ENCODE assay signal across 14 cellular contexts in the genomic region with DNA sequence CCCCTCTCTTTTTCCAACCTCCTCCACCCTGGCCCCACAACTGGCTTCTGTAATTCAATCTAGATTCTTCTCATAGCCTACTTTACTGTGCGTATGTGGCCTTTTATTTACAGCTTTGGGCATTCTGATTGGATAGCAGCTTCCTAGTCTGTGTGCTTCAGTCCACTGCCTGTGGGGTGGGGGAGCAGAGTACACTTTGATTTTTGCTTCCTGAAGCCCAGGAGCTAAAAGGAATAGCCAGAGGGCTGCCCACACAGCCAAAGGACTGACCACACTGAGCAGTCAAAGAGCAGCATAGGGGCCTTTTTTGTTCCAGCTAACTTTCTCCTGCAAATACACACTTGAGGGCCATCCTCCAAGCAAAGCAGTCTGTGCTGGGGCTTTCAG. TPM values are rescaled to one million over a fixed set of nuclear protein-coding genes. Genes with fewer than 3 reads are reported as not detected.
DNase-seq lines count a peak whose midpoint lies in the region; ATAC-seq, FAIRE-seq and TF ChIP-seq lines count a peak whose summit lies in the region.
"Had no signal": no experiment of that assay in that cellular context is flagged by ENCODE, and none has a peak within 500 bp of the region (broad histone marks: within the 10 kb centered on the region; RNA-seq: fewer than 3 reads in every experiment).

No MANE protein-coding gene starts in this region.

- no peaks in the 10 kb centered on the region for H3K27me3 ChIP-seq in Caco-2 (replicated peaks; ENCODE audit: control insufficient read depth, insufficient read depth, low read length)
- H3K27me3 ChIP-seq in brain microvascular endothelial cell (replicated peaks): no peaks in the 10 kb centered on the region
- no peaks in the 10 kb centered on the region for H3K27me3 ChIP-seq in gastrocnemius medialis
- H3K27me3 ChIP-seq: ovary had no signal

- H3K4me1 ChIP-seq in Caco-2 (peaks cover 60% of the 10 kb centered on the region), gastrocnemius medialis (peaks cover 78 to 81% of the 10 kb centered on the region in 2 donors)

- peak overlapping the region; percentile 81 for H3K27ac Mint-ChIP-seq in Caco-2 (ENCODE audit: unreplicated experiment)
- H3K27ac Mint-ChIP-seq: activated T-helper 1 cell treated with anti-CD3 and anti-CD28 coated beads, Interleukin-12 subunit alpha, Interleukin-12 subunit beta, Interleukin-2, Interleukin-4 antibody, amounts not matched to agents 30 ng/mL and 10 ng/mL and 1 ng/mL, durations not matched to agents 14 hours and 24 hours and 36 hours; B cell; GM23338 had no signal

- no peak for ATAC-seq in gastrocnemius medialis
- no peak for ATAC-seq in HG02763 (IDR thresholded peaks at IDR 0.05; ENCODE audit: unreplicated experiment)
- ATAC-seq: GM23338 had no signal

- no peaks in the 10 kb centered on the region for H3K9me3 ChIP-seq in Caco-2
- H3K9me3 ChIP-seq in gastrocnemius medialis: no peaks in the 10 kb centered on the region
- H3K9me3 ChIP-seq: ovary had no signal

- no peaks in the 10 kb centered on the region for H3K9me3 Mint-ChIP-seq in Caco-2 (ENCODE audit: unreplicated experiment)
- H3K9me3 Mint-ChIP-seq: activated T-helper 1 cell treated with anti-CD3 and anti-CD28 coated beads, Interleukin-12 subunit alpha, Interleukin-12 subunit beta, Interleukin-2, Interleukin-4 antibody, amounts not matched to agents 30 ng/mL and 10 ng/mL and 1 ng/mL, durations not matched to agents 14 hours and 24 hours and 36 hours; GM23338; IgD-negative memory B cell had no signal

- H3K27ac ChIP-seq in brain microvascular endothelial cell (peak overlapping the region; percentile 90), gastrocnemius medialis (peak overlapping the region; percentile 86 to 95 (median 89))
- H3K27ac ChIP-seq: ovary had no signal

- BruUV-seq in Caco-2 (replicated peaks; lab: Mats Ljungman, UMichigan): no TSS peak

- H3K4me1 Mint-ChIP-seq in Caco-2 (ENCODE audit: low read depth, unreplicated experiment): peaks cover 47% of the 10 kb centered on the region
- H3K4me1 Mint-ChIP-seq: B cell, IgD-negative memory B cell had no signal

- peaks cover 6% of the 10 kb centered on the region for H3K36me3 Mint-ChIP-seq in Caco-2 (ENCODE audit: insufficient read depth, unreplicated experiment)
- H3K36me3 Mint-ChIP-seq: IgD-negative memory B cell had no signal

- CTCF ChIA-PET in Caco-2 (lab: Charles Lee): interaction anchor here (1.6 to 3.1 kb wide), 2 partner anchors 9 to 33 kb away, joined by 10 to 28 read pairs; no protein-coding TSS in a partner anchor

- H3K36me3 ChIP-seq in Caco-2 (ENCODE audit: control insufficient read depth, insufficient read depth, low read length) (no peaks in the 10 kb centered on the region), brain microvascular endothelial cell (replicated peaks) (no peaks in the 10 kb centered on the region), gastrocnemius medialis (no peaks in the 10 kb centered on the region)
- H3K36me3 ChIP-seq: ovary had no signal

- no peak for DNase-seq in Caco-2
- no peak for DNase-seq in brain microvascular endothelial cell
- DNase-seq in kidney glomerular epithelial cell (lab: John Stamatoyannopoulos, UW): peak; percentile 12
- DNase-seq in gastrocnemius medialis: no peak
- no peak for DNase-seq in frontal cortex (ENCODE audit: low spot score in 2 of 2)
- DNase-seq in NCI-H146 (lab: John Stamatoyannopoulos, UW): no peak
- DNase-seq in activated effector memory CD4-positive, alpha-beta T cell treated with anti-CD3 and anti-CD28 coated beads, Interleukin-2, amount 50 U/mL, for 16 hours: no peak
- DNase-seq: cortex of kidney, ovary had no signal

- H3K4me3 Mint-ChIP-seq in Caco-2 (ENCODE audit: unreplicated experiment): peak overlapping the region; percentile 17
- H3K4me3 Mint-ChIP-seq: activated T-helper 1 cell treated with anti-CD3 and anti-CD28 coated beads, Interleukin-12 subunit alpha, Interleukin-12 subunit beta, Interleukin-2, Interleukin-4 antibody, amounts not matched to agents 30 ng/mL and 10 ng/mL and 1 ng/mL, durations not matched to agents 14 hours and 24 hours and 36 hours; B cell; GM23338; IgD-negative memory B cell had no signal

- FAIRE-seq in frontal cortex (lab: Jason Lieb, UNC): no peak

- in situ Hi-C loops in brain microvascular endothelial cell (cut with HindIII; ENCODE audit: low pct_ligation_motif_present, low sequenced_read_pairs): no loop called here
- in situ Hi-C loops in gastrocnemius medialis (cut with MboI; ENCODE audit: low sequenced_read_pairs in 4 of 4): no loop called here

- TF ChIP-seq POLR2A in gastrocnemius medialis (IDR thresholded peaks at IDR 0.05): peak in 1 of 2 donors; percentile 32

- H3K4me3 ChIP-seq in Caco-2 (ENCODE audit: low read depth, low read length) (no peak overlapping the region), brain microvascular endothelial cell (ENCODE audit: low read depth, low read length) (no peak overlapping the region), gastrocnemius medialis (peak overlapping the region in 1 of 4 donors; percentile 32)
- H3K4me3 ChIP-seq: GM23338, ovary had no signal

- intact Hi-C loops in Caco-2 (cut with micrococcal nuclease; ENCODE audit: unreplicated experiment): no loop called here
- intact Hi-C loops in gastrocnemius medialis (cut with DNase I; ENCODE audit: low total_unique reads): loop anchor here (2.0 kb wide), 1 partner anchor 14 kb away; no protein-coding TSS in a partner anchor

- POLR2A ChIA-PET in Caco-2 (lab: Charles Lee): interaction anchor here (0.6 kb wide), 1 partner anchor 24 kb away, joined by 6 read pairs; no protein-coding TSS in a partner anchor

- TF ChIP-seq CTCF in Caco-2 (IDR thresholded peaks at IDR 0.05; ENCODE audit: insufficient read depth in 1 of 2, low read depth in 1 of 2, low read length in 1 of 2, severe bottlenecking in 1 of 2, unreplicated experiment in 1 of 2) (no peak), brain microvascular endothelial cell (IDR thresholded peaks at IDR 0.05; ENCODE audit: low read depth, low read length, missing control alignments) (no peak), gastrocnemius medialis (IDR thresholded peaks at IDR 0.05 in 4 of 5, conservative IDR thresholded peaks at IDR 0.05 in 1 of 5) (no peak)

- H3K27me3 Mint-ChIP-seq in Caco-2 (ENCODE audit: insufficient read depth, unreplicated experiment): no peaks in the 10 kb centered on the region
- H3K27me3 Mint-ChIP-seq: B cell, IgD-negative memory B cell had no signal

RNA-seq across cellular contexts. Expression of gene RUSC2, which starts 30.5 kb away (rescaled TPM):
- total RNA-seq in Caco-2 (2022) (13.0 and 13.5 TPM in 2 replicates), gastrocnemius medialis (100 to 1,000 TPM in 1 of 4 donors, 10 to 100 TPM in 3; 20.8 to 166 (median 45.7) TPM), frontal cortex (50.5 TPM)
